In genomic region chr6:28940859-28941680, GRCh38 we compare ENCODE assay signal across 8 cellular contexts. TPM values are rescaled to one million over a fixed set of nuclear protein-coding genes. Genes with fewer than 3 reads are reported as not detected.
A peak's percentile ranks its signal among the peaks of the same experiment; 100 is the strongest.
DNase-seq lines count a peak whose midpoint lies in the region; TF ChIP-seq lines count a peak whose summit lies in the region.

No MANE protein-coding gene starts in this region.

- H3K9me3 ChIP-seq in MG63 (no peaks in the 10 kb centered on the region), SJSA1 (replicated peaks) (no peaks in the 10 kb centered on the region), testis (no peaks in the 10 kb centered on the region)

- 1 to 2% methylated on average over 28 of the region's 28 CpGs for WGBS in testis, 2 donors

- TF ChIP-seq CTCF in testis (IDR thresholded peaks at IDR 0.05) = no peak

- peak overlapping the region; percentile 85 for H3K4me3 ChIP-seq in MG63
- H3K4me3 ChIP-seq in SJSA1 = peak overlapping the region; percentile 49
- H3K4me3 ChIP-seq in testis = peak overlapping the region; percentile 64 to 77

- TF ChIP-seq POLR2A in testis (IDR thresholded peaks at IDR 0.05) = no peak

- no peaks in the 10 kb centered on the region for H3K27me3 ChIP-seq in MG63
- no peaks in the 10 kb centered on the region for H3K27me3 ChIP-seq in SJSA1 (replicated peaks)
- H3K27me3 ChIP-seq in testis = no peaks in the 10 kb centered on the region

- intact Hi-C loops in testis (cut with DNase I; ENCODE audit: low total_unique reads) = loop anchor here (5.0 kb wide), 1 partner anchor 41 kb away; no protein-coding TSS in a partner anchor

- H3K36me3 ChIP-seq in MG63 (no peaks in the 10 kb centered on the region), SJSA1 (no peaks in the 10 kb centered on the region), testis (ENCODE audit: low read depth, missing control alignments) (no peaks in the 10 kb centered on the region)

- peak; percentile 65 for DNase-seq in DMS79 (lab: John Stamatoyannopoulos, UW)
- DNase-seq in H4 (ENCODE audit: low spot score) = peak; percentile 73
- DNase-seq in MG63 = peak; percentile 45
- peak; percentile 83 to 96 for DNase-seq in SJSA1 (ENCODE audit: low read depth in 1 of 2, low spot score in 2 of 2)
- peak; percentile 75 for DNase-seq in activated naive CD4-positive, alpha-beta T cell treated with anti-CD3 and anti-CD28 coated beads, Interleukin-2, amount 50 U/mL, for 16 hours
- DNase-seq in glomerular endothelial cell (ENCODE audit: extremely low read depth, low read depth, low spot score) = peak; percentile 88
- peak in 52 of 56 donors; percentile 15 to 87 (median 58) for DNase-seq in nucleus accumbens (lab: John Stamatoyannopoulos, UW)
- peak; percentile 89 for DNase-seq in testis

- H3K4me1 ChIP-seq in SJSA1 (replicated peaks) (peaks cover 9% of the 10 kb centered on the region), testis (peaks cover 10% of the 10 kb centered on the region)

- H3K27ac ChIP-seq in SJSA1 = peak overlapping the region; percentile 0; the same call in 1 of the 2 replicates
- H3K27ac ChIP-seq in testis = peak overlapping the region; percentile 74 to 87

RNA-seq across cellular contexts. Expression of gene TRIM27, which starts 17.3 kb away (rescaled TPM):
- 66.8 and 72.7 TPM in 2 replicates for total RNA-seq in H4 (2014; rRNA removed; shearing (Covaris generic))
- total RNA-seq in MG63 (2014; rRNA removed; shearing (Covaris generic); ENCODE audit: low replicate concordance) = 46.5 and 56.2 TPM in 2 replicates
- total RNA-seq in SJSA1 (2014; rRNA removed; shearing (Covaris generic)) = 38.2 and 61.4 TPM in 2 replicates
- 68.7 and 85.6 TPM in 2 replicates for total RNA-seq in glomerular endothelial cell
- total RNA-seq in testis = 10 to 100 TPM; 61.4 to 81.2 TPM
- polyA plus RNA-seq in testis (ENCODE audit: insufficient read depth, low read depth, low replicate concordance) = 29.8 TPM

Comparison
In these comparisons a context has a peak if more than half of its experiments do, and no peak if none do; other contexts are left out.
1. Peak in every context shown above with its lines: DNase-seq, H3K4me3 ChIP-seq and H3K27ac ChIP-seq.